Comparison of ENCODE assay signal across 8 cellular contexts in genomic region chr17:1484586-1485310, GRCh38. TPM values are rescaled to one million over a fixed set of nuclear protein-coding genes. Genes with fewer than 3 reads are reported as not detected.
DNase-seq lines count a peak whose midpoint lies in the region; ATAC-seq, FAIRE-seq and TF ChIP-seq lines count a peak whose summit lies in the region.

No MANE protein-coding gene starts in this region.

- H4K20me1 ChIP-seq in PC-9 (ENCODE audit: insufficient read depth): no peaks in the 10 kb centered on the region; the same call in 1 of the 2 replicates

- H3K4me1 ChIP-seq in PC-9 (replicated peaks; ENCODE audit: insufficient read depth) (peaks cover 44% of the 10 kb centered on the region), iPS-15b (ENCODE audit: control insufficient read depth, insufficient read depth, low read length) (peaks cover 8% of the 10 kb centered on the region), small intestine (ENCODE audit: control insufficient read depth in 2 of 2, insufficient read depth in 1 of 2, low read depth in 1 of 2, low read length in 1 of 2) (peaks cover 0 to 4% of the 10 kb centered on the region in 2 donors)

- peak overlapping the region; percentile 85 for H3K4me2 ChIP-seq in PC-9

- H3K9me2 ChIP-seq in PC-9 (ENCODE audit: insufficient read depth): no peaks in the 10 kb centered on the region

- BruUV-seq in PC-9 (replicated peaks; lab: Mats Ljungman, UMichigan): no TSS peak

- WGBS in adipose tissue, 3 donors: 4 to 18% (median 15%) methylated on average over 11 of the region's 11 CpGs
- 2 to 10% (median 5%) methylated on average over 10 to 11 of the region's 11 CpGs for WGBS in small intestine, 3 donors

- peak overlapping the region; percentile 55 for H3K4me3 ChIP-seq in PC-9
- peak overlapping the region; percentile 70 for H3K4me3 ChIP-seq in iPS-15b (ENCODE audit: low read depth, low read length)
- H3K4me3 ChIP-seq in small intestine (ENCODE audit: low read depth in 1 of 2, low read length in 2 of 2): peak overlapping the region; percentile 77 to 95

- no peak for TF ChIP-seq CTCF in PC-9 (conservative IDR thresholded peaks at IDR 0.05)

- ATAC-seq in HG03139 (IDR thresholded peaks at IDR 0.05; ENCODE audit: unreplicated experiment): peak; percentile 34

- H3K9me3 ChIP-seq in PC-9 (ENCODE audit: insufficient read depth, low read depth): no peaks in the 10 kb centered on the region
- no peaks in the 10 kb centered on the region for H3K9me3 ChIP-seq in iPS-15b (ENCODE audit: control insufficient read depth, insufficient read depth, low read length)
- no peaks in the 10 kb centered on the region for H3K9me3 ChIP-seq in small intestine (ENCODE audit: control insufficient read depth, low read depth)

- H3K27me3 ChIP-seq in PC-9 (ENCODE audit: insufficient read depth, low read depth) (no peaks in the 10 kb centered on the region), iPS-15b (ENCODE audit: control insufficient read depth, insufficient read depth, low read length) (peaks cover 3% of the 10 kb centered on the region), small intestine (ENCODE audit: control insufficient read depth in 2 of 2, insufficient read depth in 2 of 2, low read length in 2 of 2) (no peaks in the 10 kb centered on the region)

- H3K36me3 ChIP-seq in PC-9 (ENCODE audit: low read depth) (no peaks in the 10 kb centered on the region; the same call in 1 of the 2 replicates), iPS-15b (ENCODE audit: control insufficient read depth, insufficient read depth, low read length) (peaks cover 24% of the 10 kb centered on the region), small intestine (ENCODE audit: control insufficient read depth in 2 of 2, insufficient read depth in 2 of 2, low read length in 2 of 2) (peaks cover 3 to 14% of the 10 kb centered on the region in 2 donors)

- H3K27ac ChIP-seq in PC-9 (peak overlapping the region; percentile 6; the same call in 1 of the 2 replicates), adipose tissue (ENCODE audit: low read depth, low read length) (peak overlapping the region; percentile 87), small intestine (ENCODE audit: low read depth in 1 of 2, low read length in 1 of 2) (peak overlapping the region; percentile 89 to 96)

- CTCF ChIA-PET in PC-9 (lab: Charles Lee): interaction anchor here (0.9 kb wide), 1 partner anchor 31 kb away, joined by 3 read pairs; no protein-coding TSS in a partner anchor

- H2AFZ ChIP-seq in PC-9: peak overlapping the region; percentile 83

- peaks cover 12% of the 10 kb centered on the region for H3K79me2 ChIP-seq in PC-9 (ENCODE audit: low read depth)

- no peak for FAIRE-seq in small intestine (lab: Jason Lieb, UNC)

- H3F3A ChIP-seq in PC-9 (ENCODE audit: insufficient read depth, low read depth): peaks cover 38% of the 10 kb centered on the region; the same call in 1 of the 2 replicates

- DNase-seq in stimulated activated CD4-positive, alpha-beta T cell treated with anti-CD3 and anti-CD28 coated beads, Interleukin-15, amount 100 ng/mL, for 24 hours: peak; percentile 37
- no peak for DNase-seq in stimulated activated CD4-positive, alpha-beta T cell treated with anti-CD3 and anti-CD28 coated beads, Interleukin-1b, Interleukin-23, amount 100 ng/mL, for 48 hours
- peak; percentile 73 to 77 for DNase-seq in PC-9
- peak; percentile 90 for DNase-seq in small intestine
- no peak for DNase-seq in mesenteric fat pad (ENCODE audit: low spot score)

- intact Hi-C loops in PC-9 (cut with micrococcal nuclease; ENCODE audit: unreplicated experiment): loop anchor here (5.0 kb wide), 2 partner anchors 163 to 233 kb away; partner anchors contain the start of genes RILP and SCARF1

- POLR2A ChIA-PET in PC-9 (lab: Charles Lee; ENCODE audit: unreplicated experiment): interaction anchor here (0.6 to 0.7 kb wide), 4 partner anchors 24 to 811 kb away, joined by 3 to 7 read pairs (median 4); partner anchors contain the start of gene INPP5K

- H3K9ac ChIP-seq in iPS-15b (ENCODE audit: low read depth, low read length): no peak overlapping the region

RNA-seq across cellular contexts. Expression of gene MYO1C, which starts 7.7 kb away (rescaled TPM):
- total RNA-seq in PC-9 (2021): 237 and 261 TPM in 2 replicates
- polyA plus RNA-seq in adipose tissue: 100 to 1,000 TPM in 2 of 3 donors, 10 to 100 TPM in 1; 76.1 to 339 (median 135) TPM
- 10 to 100 TPM; 51.1 to 67.1 (median 58.7) TPM for polyA plus RNA-seq in small intestine
- 552 TPM for total RNA-seq in mesenteric fat pad

RNA-seq across cellular contexts. Expression of gene CRK, which starts 28.7 kb away (rescaled TPM):
- total RNA-seq in PC-9 (2021): 57.1 and 57.9 TPM in 2 replicates
- polyA plus RNA-seq in adipose tissue: 10 to 100 TPM; 15.8 to 62.3 (median 45.5) TPM
- polyA plus RNA-seq in small intestine: 10 to 100 TPM; 31.2 to 42.9 (median 41.6) TPM
- total RNA-seq in mesenteric fat pad: 97.0 TPM

RNA-seq across cellular contexts. Expression of gene INPP5K, which starts 31.7 kb away (rescaled TPM):
- total RNA-seq in PC-9 (2021): 41.9 and 42.9 TPM in 2 replicates
- 10 to 100 TPM; 21.9 to 88.5 (median 41.5) TPM for polyA plus RNA-seq in adipose tissue
- polyA plus RNA-seq in small intestine: 10 to 100 TPM; 21.8 to 28.1 (median 26.8) TPM
- 77.6 TPM for total RNA-seq in mesenteric fat pad

Comparison
In these comparisons a context has a peak if more than half of its experiments do, and no peak if none do; other contexts are left out.
1. DNase-seq: peak in stimulated activated CD4-positive, alpha-beta T cell treated with anti-CD3 and anti-CD28 coated beads, Interleukin-15, amount 100 ng/mL, for 24 hours (single experiment), PC-9 (2 of 2) and small intestine (single experiment); none in stimulated activated CD4-positive, alpha-beta T cell treated with anti-CD3 and anti-CD28 coated beads, Interleukin-1b, Interleukin-23, amount 100 ng/mL, for 48 hours (single experiment) and mesenteric fat pad (single experiment).
2. H3K27ac ChIP-seq: peak in every context shown above with its lines; median percentile 92 in small intestine; 87 in adipose tissue; 6 in PC-9.
3. Peak in every context shown above with its lines, with median percentiles within 50 percentile points of each other: H3K4me3 ChIP-seq.